ENCODE assay signal across 17 cellular contexts in genomic region chr17:64259436-64259835, GRCh38. TPM values are rescaled to one million over a fixed set of nuclear protein-coding genes. Genes with fewer than 3 reads are reported as not detected.
DNase-seq lines count a peak whose midpoint lies in the region; ATAC-seq and TF ChIP-seq lines count a peak whose summit lies in the region.
"Had no signal": no experiment of that assay in that cellular context is flagged by ENCODE, and none has a peak within 500 bp of the region (broad histone marks: within the 10 kb centered on the region; RNA-seq: fewer than 3 reads in every experiment).

No MANE protein-coding gene starts in this region.

- H3K4me3 ChIP-seq in HAP-1 (no peak overlapping the region), adrenal gland (no peak overlapping the region)
- H3K4me3 ChIP-seq: BLaER1 treated with 17β-estradiol and CSF1 and Interleukin-3, amounts not matched to agents 10 nM and 100 nM had no signal

- H3K27me3 ChIP-seq in HAP-1 (ENCODE audit: low read depth), result no peaks in the 10 kb centered on the region
- no peaks in the 10 kb centered on the region for H3K27me3 ChIP-seq in adrenal gland
- H3K27me3 ChIP-seq: BLaER1 treated with 17β-estradiol and CSF1 and Interleukin-3, amounts not matched to agents 10 nM and 100 nM had no signal

- TF ChIP-seq POLR2A in adrenal gland (IDR thresholded peaks at IDR 0.05) (no peak), erythroblast (IDR thresholded peaks at IDR 0.05; ENCODE audit: low read length) (no peak)

- no peaks in the 10 kb centered on the region for H3K9me3 ChIP-seq in HAP-1
- H3K9me3 ChIP-seq in adrenal gland (replicated peaks in 1 of 3), result no peaks in the 10 kb centered on the region
- H3K9me3 ChIP-seq: BLaER1 treated with 17β-estradiol and CSF1 and Interleukin-3, amounts not matched to agents 10 nM and 100 nM had no signal

- in situ Hi-C loops in HAP-1 (cut with MboI; ENCODE audit: low sequenced_read_pairs), result no loop called here

- no peak for ATAC-seq in HG03196 (IDR thresholded peaks at IDR 0.05; ENCODE audit: unreplicated experiment)

- TF ChIP-seq CTCF in adrenal gland (IDR thresholded peaks at IDR 0.05), result no peak

- H3K4me1 ChIP-seq in HAP-1, result peaks cover 55% of the 10 kb centered on the region
- H3K4me1 ChIP-seq in adrenal gland (replicated peaks in 1 of 2), result peaks cover 26 to 35% of the 10 kb centered on the region in 2 donors

- no peaks in the 10 kb centered on the region for H3K36me3 ChIP-seq in HAP-1 (replicated peaks)
- no peaks in the 10 kb centered on the region for H3K36me3 ChIP-seq in adrenal gland (replicated peaks in 1 of 2)

- intact Hi-C loops in adrenal gland (cut with DNase I), result loop anchor here in 1 of 2 donors (10.0 kb wide), 1 partner anchor 75 kb away; no protein-coding TSS in a partner anchor

- H3K27ac ChIP-seq in adrenal gland, result peak overlapping the region in 3 of 5 donors; percentile 11 to 52 (median 51)
- H3K27ac ChIP-seq: BLaER1 treated with 17β-estradiol and CSF1 and Interleukin-3, amounts not matched to agents 10 nM and 100 nM had no signal

- peak; percentile 29 to 53 for DNase-seq in HAP-1 (ENCODE audit: low spot score in 2 of 2)
- DNase-seq in adrenal gland, result no peak
- peak; percentile 45 for DNase-seq in kidney tubule cell (ENCODE audit: low spot score)
- peak; percentile 72 for DNase-seq in renal cortical epithelial cell (ENCODE audit: low read depth)
- DNase-seq in erythroblast (lab: John Stamatoyannopoulos, UW), result no peak
- DNase-seq in HPDE6-E6E7 (ENCODE audit: extremely low spot score), result no peak
- DNase-seq: DMS79 treated with DMSO at 0.1 percent for 48 hours, H7, KBM-7, MV-4-11, NCI-H1694 treated with DMSO at 0.1 percent for 48 hours, NCI-H510A, NCI-H82, OCI-M1, SHP77 treated with DMSO at 0.1 percent for 48 hours had no signal

- 69 to 90% (median 83%) methylated on average over 3 of the region's 3 CpGs for WGBS in adrenal gland, 4 donors

RNA-seq across cellular contexts. Expression of gene TEX2, which starts 3.6 kb away (rescaled TPM):
- total RNA-seq in adrenal gland (10 to 100 TPM; 56.5 to 91.5 (median 65.9) TPM), renal cortical epithelial cell (10.1 and 62.6 TPM in 2 replicates)
- 10 to 100 TPM; 12.0 to 80.6 (median 18.5) TPM for polyA plus RNA-seq in adrenal gland

Comparison
In these comparisons a context has a peak if more than half of its experiments do, and no peak if none do; other contexts are left out.
1. DNase-seq: peak in HAP-1 (2 of 2), kidney tubule cell (single experiment) and renal cortical epithelial cell (single experiment); none in adrenal gland (0 of 7), erythroblast (0 of 2) and HPDE6-E6E7 (single experiment).